In genomic region chr5:69343083-69343482, GRCh38 we compare ENCODE assay signal across 36 cellular contexts.
"Had no signal": no experiment of that assay in that cellular context is flagged by ENCODE, and none has a peak within 500 bp of the region (broad histone marks: within the 10 kb centered on the region; RNA-seq: fewer than 3 reads in every experiment).

No MANE protein-coding gene starts in this region.

- H3K4me3 ChIP-seq: MG63 had no signal

- H3K27ac ChIP-seq: KMS-11 had no signal

- DNase-seq: Karpas-422, Kasumi-1, MG63, MM.1S, MV-4-11, NCI-H1048, NCI-H1092, NCI-H1092 treated with DMSO at 0.1 percent for 48 hours, NCI-H1105, NCI-H1105 treated with DMSO at 0.1 percent for 48 hours, NCI-H1417, NCI-H1417 treated with DMSO at 0.1 percent for 48 hours, NCI-H1436, NCI-H1436 treated with DMSO at 0.1 percent for 48 hours, NCI-H146, NCI-H1694, NCI-H1694 treated with DMSO at 0.1 percent for 48 hours, NCI-H187, NCI-H187 treated with DMSO at 0.1 percent for 48 hours, NCI-H1930, NCI-H2029, NCI-H2029 treated with DMSO at 0.1 percent for 48 hours, NCI-H2081, NCI-H2081 treated with DMSO at 0.1 percent for 48 hours, NCI-H2107, NCI-H2171, NCI-H2171 treated with DMSO at 0.1 percent for 48 hours, NCI-H2227 treated with DMSO at 0.1 percent for 48 hours, NCI-H226, NCI-H345, NCI-H446, NCI-H446 treated with DMSO at 0.1 percent for 48 hours, NCI-H510A, NCI-H510A treated with DMSO at 0.1 percent for 48 hours, NCI-H524 had no signal
